Comparison of ENCODE assay signal across 8 cellular contexts in the genomic region with DNA sequence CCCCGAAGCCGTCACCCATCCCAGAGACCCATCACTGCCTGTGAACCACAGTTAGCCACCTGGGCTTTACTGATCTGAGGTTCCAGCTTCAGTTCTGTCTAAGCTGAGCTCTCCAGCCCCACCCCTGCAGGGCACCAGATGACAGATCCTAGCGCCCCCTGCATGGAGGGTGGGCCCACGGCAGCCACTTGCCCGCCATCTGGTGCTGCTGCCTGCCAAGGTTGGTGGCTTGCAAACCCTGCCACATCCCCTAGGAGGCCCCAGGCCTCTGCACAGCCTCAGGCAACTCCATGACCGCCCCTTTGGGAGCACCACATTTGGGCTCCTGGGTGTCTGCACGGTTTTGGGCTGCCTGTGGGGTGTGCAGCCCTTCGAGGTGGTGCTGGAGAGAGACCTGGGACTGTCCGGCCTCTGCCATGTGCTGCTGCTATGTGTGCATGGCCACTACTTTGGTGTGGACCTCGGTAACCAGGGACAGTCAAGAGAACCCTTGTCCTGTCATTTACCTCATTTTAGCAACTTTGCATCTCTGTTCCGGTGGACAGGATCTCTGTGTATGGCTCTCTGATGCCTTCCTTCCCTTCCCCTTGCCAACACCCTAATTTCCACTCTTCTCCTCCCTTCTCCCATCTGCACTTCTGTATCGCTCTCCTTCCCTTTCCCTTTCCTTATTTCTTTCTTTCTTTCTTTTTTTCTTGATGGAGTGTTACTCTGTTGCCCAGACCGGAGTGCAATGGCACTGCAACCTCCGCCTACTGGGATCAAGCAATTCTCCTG. TPM values are rescaled to one million over a fixed set of nuclear protein-coding genes. Genes with fewer than 3 reads are reported as not detected.
DNase-seq lines count a peak whose midpoint lies in the region; ATAC-seq and TF ChIP-seq lines count a peak whose summit lies in the region.

No MANE protein-coding gene starts in this region.

- H3K27ac ChIP-seq in A673 (ENCODE audit: low read depth, low read length, poor library complexity, severe bottlenecking), result no peak overlapping the region

- POLR2A ChIA-PET in A673 (lab: Charles Lee; ENCODE audit: low non-redundant PET) (no interaction called here), GM10248 (lab: Yijun Ruan, JAX) (no interaction called here)

- DNase-seq in A673 (ENCODE audit: low spot score) (peak; percentile 69), GM10248 (ENCODE audit: extremely low spot score) (no peak), NCI-H82 (lab: John Stamatoyannopoulos, UW) (peak; percentile 96), ecto neural progenitor cell (ENCODE audit: low spot score) (peak; percentile 72), GM19238 (ENCODE audit: insufficient read length, low spot score) (no peak), mesothelial cell of epicardium (ENCODE audit: low spot score in 2 of 2, unreplicated experiment in 2 of 2) (no peak)

- H3K9me3 Mint-ChIP-seq in mesothelial cell of epicardium, result no peaks in the 10 kb centered on the region

- no peak overlapping the region for H3K4me3 Mint-ChIP-seq in mesothelial cell of epicardium

- no peaks in the 10 kb centered on the region for H3K27me3 ChIP-seq in A673 (replicated peaks; ENCODE audit: insufficient read depth, low read depth, low read length, poor library complexity)

- no peak overlapping the region for H3K27ac Mint-ChIP-seq in mesothelial cell of epicardium

- ATAC-seq in GM21528 (IDR thresholded peaks at IDR 0.05; ENCODE audit: low FRiP score, unreplicated experiment) (no peak), GM18909 (IDR thresholded peaks at IDR 0.05; ENCODE audit: poor library complexity, unreplicated experiment) (no peak)

- no peaks in the 10 kb centered on the region for H3K36me3 Mint-ChIP-seq in mesothelial cell of epicardium

- H3K4me1 ChIP-seq in A673 (ENCODE audit: insufficient read depth, low read length, poor library complexity, severe bottlenecking), result no peaks in the 10 kb centered on the region

- H3K9me3 ChIP-seq in A673 (ENCODE audit: low read depth, low read length, poor library complexity, severe bottlenecking), result no peaks in the 10 kb centered on the region

- CTCF ChIA-PET in A673 (lab: Charles Lee) (no interaction called here), GM10248 (lab: Yijun Ruan, JAX) (interaction anchor here (1.1 kb wide), 1 partner anchor 9 kb away, joined by 3 read pairs; no protein-coding TSS in a partner anchor)

- no peak overlapping the region for H3K4me3 ChIP-seq in A673 (ENCODE audit: low read depth, low read length, poor library complexity, severe bottlenecking)

- intact Hi-C loops in A673 (cut with micrococcal nuclease; ENCODE audit: unreplicated experiment), result no loop called here

- BruUV-seq in A673 (replicated peaks; lab: Mats Ljungman, UMichigan), result no TSS peak

- H3K4me1 Mint-ChIP-seq in mesothelial cell of epicardium, result no peaks in the 10 kb centered on the region

- H3K36me3 ChIP-seq in A673 (ENCODE audit: insufficient read depth, low read length, poor library complexity, severe bottlenecking), result no peaks in the 10 kb centered on the region

- TF ChIP-seq CTCF in A673 (conservative IDR thresholded peaks at IDR 0.05; ENCODE audit: low read depth, low read length) (peak; percentile 54), GM10248 (IDR thresholded peaks at IDR 0.05; ENCODE audit: control extremely low read depth, extremely low read depth, low read depth, missing control alignments) (peak; percentile 18), mesothelial cell of epicardium (IDR thresholded peaks at IDR 0.05; ENCODE audit: unreplicated experiment) (no peak)

- peaks cover 48% of the 10 kb centered on the region for H3K27me3 Mint-ChIP-seq in mesothelial cell of epicardium (ENCODE audit: low read depth)

RNA-seq across cellular contexts. Expression of a gene that starts 17.4 kb away (rescaled TPM):
- total RNA-seq in A673 (2021), result 8.9 and 11.0 TPM in 2 replicates
- total RNA-seq in mesothelial cell of epicardium, result 10.6 to 12.4 TPM (median 12.0 TPM) in 3 replicates

RNA-seq across cellular contexts. Expression of a gene that starts 31.0 kb away (rescaled TPM):
- 0.70 TPM in 1 of 2 replicates, not detected in the other for total RNA-seq in A673 (2021)
- total RNA-seq in mesothelial cell of epicardium, result 16.8 to 17.0 TPM (median 17.0 TPM) in 3 replicates

RNA-seq across cellular contexts. Expression of a gene that starts 36.4 kb away (rescaled TPM):
- total RNA-seq in A673 (2021), result 20.1 and 27.7 TPM in 2 replicates
- 26.3 to 28.9 TPM (median 28.7 TPM) in 3 replicates for total RNA-seq in mesothelial cell of epicardium

RNA-seq across cellular contexts. Expression of a gene that starts 41.5 kb away (rescaled TPM):
- 14.6 and 15.5 TPM in 2 replicates for total RNA-seq in A673 (2021)
- total RNA-seq in mesothelial cell of epicardium, result 25.7 to 28.5 TPM (median 27.5 TPM) in 3 replicates

RNA-seq across cellular contexts. Expression of a gene that starts 55.0 kb away (rescaled TPM):
- total RNA-seq in A673 (2021) (9.2 and 15.8 TPM in 2 replicates), mesothelial cell of epicardium (58.5 to 59.0 TPM (median 59.0 TPM) in 3 replicates)

Comparison
In these comparisons a context has a peak if more than half of its experiments do, and no peak if none do; other contexts are left out.
1. DNase-seq: peak in A673 (single experiment), NCI-H82 (single experiment) and ecto neural progenitor cell (single experiment); none in GM10248 (single experiment), GM19238 (single experiment) and mesothelial cell of epicardium (0 of 2).
2. RNA of a gene that starts 31.0 kb away (total RNA-seq): 16.8 to 17.0 TPM in mesothelial cell of epicardium; 0.70 TPM in A673; every median in the first group is over 10 times any median in the second.